8 cellular contexts compared by ENCODE assay signal in genomic region chr7:99143853-99144672, GRCh38. TPM values are rescaled to one million over a fixed set of nuclear protein-coding genes. Genes with fewer than 3 reads are reported as not detected.
DNase-seq lines count a peak whose midpoint lies in the region; ATAC-seq and TF ChIP-seq lines count a peak whose summit lies in the region.

Gene SMURF1 (minus strand): TSS chr7:99144108. CDS start chr7:99143780, 328 bp downstream.

- H3K27me3 ChIP-seq in A673 (replicated peaks; ENCODE audit: insufficient read depth, low read depth, low read length, poor library complexity) = no peaks in the 10 kb centered on the region
- no peaks in the 10 kb centered on the region for H3K27me3 ChIP-seq in lower lobe of right lung (ENCODE audit: low read depth)

- POLR2A ChIA-PET in A673 (lab: Charles Lee; ENCODE audit: low non-redundant PET) = interaction anchor here (0.7 kb wide), 1 partner anchor 530 kb away, joined by 4 read pairs; no protein-coding TSS in a partner anchor

- intact Hi-C loops in A673 (cut with micrococcal nuclease; ENCODE audit: unreplicated experiment) (no loop called here), lower lobe of right lung (cut with DNase I) (no loop called here)

- CTCF ChIA-PET in A673 (lab: Charles Lee) = no interaction called here

- H3K4me1 ChIP-seq in A673 (ENCODE audit: insufficient read depth, low read length, poor library complexity, severe bottlenecking) (peaks cover 17% of the 10 kb centered on the region), lower lobe of right lung (peaks cover 31% of the 10 kb centered on the region)

- BruUV-seq in A673 (replicated peaks; lab: Mats Ljungman, UMichigan) = no TSS peak

- H3K4me3 ChIP-seq in A673 (ENCODE audit: low read depth, low read length, poor library complexity, severe bottlenecking) (peak within 1 kb of the TSS; percentile 90), lower lobe of right lung (peak within 1 kb of the TSS; percentile 90)

- no peak for TF ChIP-seq CTCF in A673 (conservative IDR thresholded peaks at IDR 0.05; ENCODE audit: low read depth, low read length)
- no peak for TF ChIP-seq CTCF in lower lobe of right lung (IDR thresholded peaks at IDR 0.05)

- H3K36me3 ChIP-seq in A673 (ENCODE audit: insufficient read depth, low read length, poor library complexity, severe bottlenecking) (no peaks in the 10 kb centered on the region), lower lobe of right lung (no peaks in the 10 kb centered on the region)

- DNase-seq in A673 (ENCODE audit: low spot score) = peak; percentile 80
- DNase-seq in NCI-H345 (lab: John Stamatoyannopoulos, UW) = peak; percentile 74
- peak; percentile 63 to 68 for DNase-seq in activated CD4-positive, alpha-beta T cell treated with anti-CD3 and anti-CD28 coated beads, Interleukin-2, amount 50 U/mL, for 48 hours
- DNase-seq in ecto neural progenitor cell (ENCODE audit: low spot score) = peak; percentile 82
- DNase-seq in lower lobe of right lung = peak; percentile 80
- DNase-seq in stimulated activated CD4-positive, alpha-beta T cell treated with anti-CD3 and anti-CD28 coated beads, Interleukin-4, amount 100 ng/mL, for 48 hours (ENCODE audit: low read depth in 2 of 2) = peak; percentile 56 to 60

- H3K9me3 ChIP-seq in A673 (ENCODE audit: low read depth, low read length, poor library complexity, severe bottlenecking) (no peaks in the 10 kb centered on the region), lower lobe of right lung (no peaks in the 10 kb centered on the region)

- H3K27ac ChIP-seq in A673 (ENCODE audit: low read depth, low read length, poor library complexity, severe bottlenecking) = peak within 1 kb of the TSS; percentile 88
- peak within 1 kb of the TSS; percentile 96 for H3K27ac ChIP-seq in lower lobe of right lung

- ATAC-seq in GM18511 (IDR thresholded peaks at IDR 0.05; ENCODE audit: unreplicated experiment) (peak; percentile 82), HG03025 (IDR thresholded peaks at IDR 0.05; ENCODE audit: low FRiP score, unreplicated experiment) (peak; percentile 73), lower lobe of right lung (peak; percentile 65 to 79)

RNA-seq across cellular contexts. Expression of gene SMURF1, which starts in this region (rescaled TPM):
- total RNA-seq in A673 (2021) = 16.5 and 18.4 TPM in 2 replicates
- total RNA-seq in lower lobe of right lung = 32.0 TPM

Comparison
In these comparisons a context has a peak if more than half of its experiments do, and no peak if none do; other contexts are left out.
1. Peak in every context shown above with its lines: DNase-seq, ATAC-seq, H3K4me3 ChIP-seq and H3K27ac ChIP-seq.